In the genomic region with DNA sequence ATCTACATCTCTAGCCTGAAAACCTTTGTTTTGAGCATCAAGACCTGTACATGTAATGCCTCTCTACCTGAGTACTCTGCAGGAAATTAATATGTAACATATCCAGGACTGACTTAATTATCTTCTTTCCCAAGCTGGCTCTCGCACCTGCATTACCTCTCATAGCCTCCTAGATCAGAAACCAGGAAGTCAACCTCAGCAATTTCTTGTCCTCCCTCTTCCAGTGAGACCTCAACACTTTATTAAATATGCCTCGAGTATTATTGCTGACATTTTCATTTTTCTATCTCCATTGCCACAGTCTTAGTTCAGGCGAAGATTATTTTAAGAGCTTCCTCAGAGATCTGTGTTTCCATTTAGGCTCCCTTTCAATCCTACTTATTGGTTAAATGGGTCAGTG, we compare ENCODE assay signal across 20 cellular contexts.
"Had no signal": no experiment of that assay in that cellular context is flagged by ENCODE, and none has a peak within 500 bp of the region (broad histone marks: within the 10 kb centered on the region; RNA-seq: fewer than 3 reads in every experiment).

No MANE protein-coding gene starts in this region.

- H3K4me3 Mint-ChIP-seq: IgD-negative memory B cell had no signal

- H3K4me2 ChIP-seq: KMS-11, SK-N-SH had no signal

- H3K36me3 Mint-ChIP-seq: IgD-negative memory B cell had no signal

- DNase-seq: Kasumi-1, MV-4-11, NCI-H1048, NCI-H1105, NCI-H1436 treated with DMSO at 0.1 percent for 48 hours, NCI-H1694, NCI-H187 treated with DMSO at 0.1 percent for 48 hours, NCI-H2029 treated with DMSO at 0.1 percent for 48 hours, NCI-H2171 treated with DMSO at 0.1 percent for 48 hours, NCI-H345, NCI-H446 treated with DMSO at 0.1 percent for 48 hours, NCI-H510A treated with DMSO at 0.1 percent for 48 hours, NCI-H526, NCI-H82, SHP77, SK-N-SH had no signal

- H3K27ac Mint-ChIP-seq: IgD-negative memory B cell had no signal

- H3K27me3 Mint-ChIP-seq: IgD-negative memory B cell had no signal

- H3K27ac ChIP-seq: KMS-11, RWPE1 had no signal

- H3K9me3 ChIP-seq: SK-N-SH had no signal

- H3K4me3 ChIP-seq: K562 had no signal

- H3K9me3 Mint-ChIP-seq: IgD-negative memory B cell had no signal

- H3K4me1 Mint-ChIP-seq: IgD-negative memory B cell had no signal

- H3K9ac ChIP-seq: KMS-11, SK-N-SH had no signal
